ENCODE assay signal across 9 cellular contexts in the genomic region with DNA sequence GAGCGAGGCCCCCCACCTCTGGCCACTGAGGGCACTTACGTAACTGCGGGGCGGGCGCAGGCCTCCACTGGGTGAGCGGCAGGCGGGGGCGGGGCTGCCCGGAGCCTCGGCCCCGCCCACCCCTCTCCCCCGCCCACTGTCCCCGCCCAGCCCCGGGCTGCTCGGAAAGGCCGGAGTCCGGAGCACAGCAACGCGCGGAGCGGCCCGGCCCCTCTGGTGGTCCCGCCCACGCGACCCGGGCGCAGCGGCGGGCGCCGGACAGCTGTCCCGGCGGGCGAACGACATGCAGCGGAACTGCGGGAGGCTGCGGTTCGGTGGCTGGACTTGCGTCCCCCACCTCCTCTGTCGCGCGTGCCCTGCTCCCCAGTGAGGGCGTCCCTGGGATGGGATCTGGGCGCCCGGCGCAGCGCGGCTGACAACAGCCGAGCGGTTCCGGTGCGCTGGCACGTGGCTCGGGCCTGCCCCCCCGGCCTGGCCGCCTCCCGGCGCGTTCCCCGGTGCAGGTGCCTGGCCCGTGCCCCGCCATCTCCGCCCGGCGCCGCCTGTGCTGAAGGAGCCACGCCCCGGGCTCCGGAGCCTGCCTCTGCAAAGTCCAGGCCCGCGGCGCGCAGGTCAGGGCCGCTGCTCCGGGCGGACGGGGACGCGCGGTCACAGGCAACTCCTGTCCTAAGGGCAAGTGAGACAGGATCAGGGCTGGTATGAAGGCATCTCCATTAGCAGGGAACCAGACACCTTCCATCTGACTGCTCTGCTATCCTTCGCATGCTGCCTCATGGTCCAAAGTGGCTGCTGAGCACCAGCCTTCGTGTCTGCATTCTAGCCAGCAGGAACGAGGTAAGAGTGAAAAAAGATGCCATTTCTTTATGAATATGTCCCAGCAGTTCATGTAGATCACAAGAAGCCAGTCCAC. TPM values are rescaled to one million over a fixed set of nuclear protein-coding genes. Genes with fewer than 3 reads are reported as not detected.
DNase-seq lines count a peak whose midpoint lies in the region; TF ChIP-seq lines count a peak whose summit lies in the region.
"Had no signal": no experiment of that assay in that cellular context is flagged by ENCODE, and none has a peak within 500 bp of the region (broad histone marks: within the 10 kb centered on the region; RNA-seq: fewer than 3 reads in every experiment).

No MANE protein-coding gene starts in this region.

- H3K27me3 ChIP-seq in ascending aorta: no peaks in the 10 kb centered on the region

- H3K36me3 ChIP-seq in ascending aorta: no peaks in the 10 kb centered on the region

- peak overlapping the region; percentile 23 to 27 for H3K4me3 ChIP-seq in ascending aorta

- peak; percentile 74 for DNase-seq in activated effector memory CD4-positive, alpha-beta T cell treated with anti-CD3 and anti-CD28 coated beads, Interleukin-2, amount 50 U/mL, for 16 hours
- no peak for DNase-seq in activated effector memory CD4-positive, alpha-beta T cell treated with Interleukin-2 at 50 U/mL for 16 hours
- DNase-seq in ascending aorta (ENCODE audit: low spot score in 2 of 2): peak in 1 of 2 donors; percentile 48
- peak; percentile 91 for DNase-seq in iPS-NIHi11 (ENCODE audit: low spot score)
- peak; percentile 19 for DNase-seq in stimulated activated CD8-positive, alpha-beta memory T cell treated with anti-CD3 and anti-CD28 coated beads, Interleukin-4, amount 100 ng/mL, for 24 hours (ENCODE audit: low read depth)
- no peak for DNase-seq in NOMO-1 treated with DMSO at 0.1 percent for 48 hours (lab: John Stamatoyannopoulos, UW; ENCODE audit: unreplicated experiment)
- DNase-seq in hepatic stellate cell (ENCODE audit: low spot score): no peak
- DNase-seq in NCI-H2107 treated with DMSO at 0.1 percent for 48 hours (lab: John Stamatoyannopoulos, UW; ENCODE audit: unreplicated experiment): no peak
- DNase-seq: DND-41 had no signal

- H3K9me3 ChIP-seq in ascending aorta: no peaks in the 10 kb centered on the region

- no peaks in the 10 kb centered on the region for H3K4me1 ChIP-seq in ascending aorta

- H3K27ac ChIP-seq in ascending aorta: no peak overlapping the region

- no peak for TF ChIP-seq CTCF in ascending aorta (IDR thresholded peaks at IDR 0.05)

- intact Hi-C loops in ascending aorta (cut with DNase I): no loop called here

RNA-seq across cellular contexts. Expression of gene JAKMIP1, which starts 21.8 kb away (rescaled TPM):
- not detected for total RNA-seq in ascending aorta

RNA-seq across cellular contexts. Expression of gene WFS1, which starts 47.5 kb away (rescaled TPM):
- 166 TPM for total RNA-seq in ascending aorta

Comparison
In these comparisons a context has a peak if more than half of its experiments do, and no peak if none do; other contexts are left out.
1. DNase-seq: peak in activated effector memory CD4-positive, alpha-beta T cell treated with anti-CD3 and anti-CD28 coated beads, Interleukin-2, amount 50 U/mL, for 16 hours (single experiment), iPS-NIHi11 (single experiment) and stimulated activated CD8-positive, alpha-beta memory T cell treated with anti-CD3 and anti-CD28 coated beads, Interleukin-4, amount 100 ng/mL, for 24 hours (single experiment); none in activated effector memory CD4-positive, alpha-beta T cell treated with Interleukin-2 at 50 U/mL for 16 hours (single experiment), NOMO-1 treated with DMSO at 0.1 percent for 48 hours (single experiment), hepatic stellate cell (single experiment) and NCI-H2107 treated with DMSO at 0.1 percent for 48 hours (single experiment).